In genomic region chr3:64316971-64317370, GRCh38 we compare ENCODE assay signal across 17 cellular contexts.
A peak's percentile ranks its signal among the peaks of the same experiment; 100 is the strongest.
DNase-seq lines count a peak whose midpoint lies in the region; ATAC-seq and TF ChIP-seq lines count a peak whose summit lies in the region.
"Had no signal": no experiment of that assay in that cellular context is flagged by ENCODE, and none has a peak within 500 bp of the region (broad histone marks: within the 10 kb centered on the region; RNA-seq: fewer than 3 reads in every experiment).

No MANE protein-coding gene starts in this region.

- peak; percentile 55 for ATAC-seq in esophagus mucosa
- ATAC-seq: GM23338, psoas muscle had no signal

- no peak for TF ChIP-seq CTCF in glutamatergic neuron (IDR thresholded peaks at IDR 0.05; ENCODE audit: partially characterized antibody, unreplicated experiment)

- DNase-seq in ELR (ENCODE audit: low read depth) (peak; percentile 62), RPMI7951 (ENCODE audit: low read depth) (peak; percentile 66), renal cortical epithelial cell (ENCODE audit: low read depth) (peak; percentile 56), medulla oblongata (ENCODE audit: extremely low spot score) (no peak), NCI-H1092 (lab: John Stamatoyannopoulos, UW) (no peak), glutamatergic neuron (no peak)
- DNase-seq: activated CD4-positive, alpha-beta T cell treated with anti-CD3 and anti-CD28 coated beads, Interleukin-2, amount 50 U/mL, for 48 hours; activated T-cell treated with anti-CD3 and anti-CD28 coated beads for 4 hours; Karpas-422; NCI-H1417; NCI-H526; psoas muscle; SIG-M5; stimulated activated CD8-positive, alpha-beta memory T cell treated with anti-CD3 and anti-CD28 coated beads, Interleukin-4, amount 100 ng/mL, for 48 hours; T-helper 2 cell had no signal

- no peak overlapping the region for H3K27ac Mint-ChIP-seq in glutamatergic neuron (ENCODE audit: unreplicated experiment)
- H3K27ac Mint-ChIP-seq: GM23338 had no signal

- no peak overlapping the region for H3K4me3 Mint-ChIP-seq in glutamatergic neuron (ENCODE audit: unreplicated experiment)
- H3K4me3 Mint-ChIP-seq: GM23338 had no signal

- H3K27me3 Mint-ChIP-seq in glutamatergic neuron (ENCODE audit: unreplicated experiment) = peaks cover 3% of the 10 kb centered on the region

- H3K4me1 Mint-ChIP-seq in glutamatergic neuron (ENCODE audit: low read depth, unreplicated experiment) = peaks cover 6% of the 10 kb centered on the region

- H3K36me3 Mint-ChIP-seq in glutamatergic neuron (ENCODE audit: unreplicated experiment) = no peaks in the 10 kb centered on the region

- H3K9me3 Mint-ChIP-seq in glutamatergic neuron (ENCODE audit: unreplicated experiment) = peaks cover under 1% of the 10 kb centered on the region
- H3K9me3 Mint-ChIP-seq: GM23338 had no signal

Comparison
In these comparisons a context has a peak if more than half of its experiments do, and no peak if none do; other contexts are left out.
1. DNase-seq: peak in ELR (single experiment), RPMI7951 (single experiment) and renal cortical epithelial cell (single experiment); none in medulla oblongata (single experiment), NCI-H1092 (single experiment) and glutamatergic neuron (single experiment).